In the genomic region with DNA sequence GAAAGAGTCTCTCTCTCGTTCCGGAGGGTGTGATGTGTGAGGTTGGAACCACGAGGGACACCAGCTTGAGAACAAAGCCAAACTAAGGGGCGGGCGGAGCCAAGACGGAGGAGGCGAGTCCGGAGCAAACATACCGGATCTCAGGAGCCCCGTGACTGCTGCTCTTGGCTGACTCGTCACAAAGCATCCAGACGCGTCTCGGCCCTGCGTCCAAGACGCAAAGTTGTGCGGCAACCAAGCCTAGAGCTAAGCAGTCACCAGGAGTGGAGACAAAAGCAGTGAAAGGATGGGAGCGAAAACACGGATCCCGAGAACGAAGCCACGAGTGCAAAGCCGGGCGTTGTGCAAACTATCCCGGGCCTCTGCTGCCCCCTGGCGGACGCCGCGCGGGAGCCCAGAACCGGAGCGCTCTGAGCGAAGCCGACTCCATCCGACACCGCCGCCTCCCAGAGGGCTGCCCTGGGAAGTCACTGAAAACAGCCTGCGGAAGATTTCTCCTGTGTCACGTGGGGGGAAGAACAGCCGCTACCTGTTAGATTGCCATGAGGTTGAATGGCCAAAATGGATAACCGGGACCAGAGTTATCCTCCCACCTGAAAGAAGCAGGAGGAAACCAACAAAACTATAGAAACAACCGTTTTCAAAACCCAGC, we compare ENCODE assay signal across 9 cellular contexts. TPM values are rescaled to one million over a fixed set of nuclear protein-coding genes. Genes with fewer than 3 reads are reported as not detected.
A peak's percentile ranks its signal among the peaks of the same experiment; 100 is the strongest.
DNase-seq lines count a peak whose midpoint lies in the region; ATAC-seq and TF ChIP-seq lines count a peak whose summit lies in the region.
"Had no signal": no experiment of that assay in that cellular context is flagged by ENCODE, and none has a peak within 500 bp of the region (broad histone marks: within the 10 kb centered on the region; RNA-seq: fewer than 3 reads in every experiment).

No MANE protein-coding gene starts in this region.

- H3K4me1 ChIP-seq in OCI-LY7 (ENCODE audit: insufficient read depth, low read length, poor library complexity, severe bottlenecking) (no peaks in the 10 kb centered on the region), esophagus muscularis mucosa (peaks cover 8 to 24% (median 20%) of the 10 kb centered on the region in 4 donors), muscle layer of duodenum (ENCODE audit: control insufficient read depth in 1 of 2, insufficient read depth in 2 of 2, low read length in 2 of 2) (peaks cover 10 to 16% of the 10 kb centered on the region in 2 donors)

- DNase-seq in COR-L47 (lab: John Stamatoyannopoulos, UW) = peak; percentile 27
- peak in 66 of 76 experiments; percentile 1 to 83 (median 48) for DNase-seq in HUDEP-2 (lab: John Stamatoyannopoulos, UW; ENCODE audit: unreplicated experiment in 76 of 76)
- DNase-seq in OCI-LY7 (ENCODE audit: low spot score) = peak; percentile 67
- DNase-seq in activated T-cell treated with anti-CD3 and anti-CD28 coated beads, Interleukin-2, amount 50 U/mL, for 48 hours = peak; percentile 91
- peak; percentile 98 for DNase-seq in esophagus muscularis mucosa (ENCODE audit: extremely low spot score)
- peak; percentile 65 to 77 for DNase-seq in stimulated activated CD8-positive, alpha-beta memory T cell treated with anti-CD3 and anti-CD28 coated beads, Interleukin-7, amount 100 ng/mL, for 1 hour (ENCODE audit: low read depth in 2 of 2)

- no peaks in the 10 kb centered on the region for H4K20me1 ChIP-seq in OCI-LY7 (ENCODE audit: insufficient read depth, low read length)

- H3K27me3 ChIP-seq in esophagus muscularis mucosa = no peaks in the 10 kb centered on the region
- H3K27me3 ChIP-seq in muscle layer of duodenum (ENCODE audit: low read depth, low read length) = no peaks in the 10 kb centered on the region

- no peak for TF ChIP-seq POLR2A in esophagus muscularis mucosa (IDR thresholded peaks at IDR 0.05; ENCODE audit: low read depth)

- no peaks in the 10 kb centered on the region for H3K9me2 ChIP-seq in OCI-LY7 (ENCODE audit: insufficient read depth, low read length)

- H3K79me2 ChIP-seq in OCI-LY7 (ENCODE audit: insufficient read depth, low read depth, low read length) = no peaks in the 10 kb centered on the region

- intact Hi-C loops in OCI-LY7 (cut with micrococcal nuclease; ENCODE audit: unreplicated experiment) (loop anchor here (2.0 kb wide), 1 partner anchor 1194 kb away; no protein-coding TSS in a partner anchor), esophagus muscularis mucosa (cut with DNase I) (loop anchor here (5.0 kb wide), 2 partner anchors 477 to 1192 kb away; a partner anchor contains a TSS)

- H2AFZ ChIP-seq in OCI-LY7 (ENCODE audit: low read length) = peak overlapping the region; percentile 65; the same call in 1 of the 2 replicates

- CTCF ChIA-PET in OCI-LY7 (lab: Charles Lee; ENCODE audit: unreplicated experiment) = no interaction called here

- H3K4me3 ChIP-seq in OCI-LY7 (ENCODE audit: low read depth, low read length, poor library complexity, severe bottlenecking) (peak overlapping the region; percentile 57), esophagus muscularis mucosa (peak overlapping the region; percentile 54 to 68 (median 60)), muscle layer of duodenum (ENCODE audit: low read depth in 1 of 2, low read length in 2 of 2) (peak overlapping the region; percentile 59 to 70)

- H3K9me3 ChIP-seq in OCI-LY7 (ENCODE audit: low read length) = no peaks in the 10 kb centered on the region
- no peaks in the 10 kb centered on the region for H3K9me3 ChIP-seq in esophagus muscularis mucosa
- H3K9me3 ChIP-seq in muscle layer of duodenum (ENCODE audit: control insufficient read depth in 1 of 2, low read length in 2 of 2) = no peaks in the 10 kb centered on the region

- WGBS in esophagus muscularis mucosa = 0% methylated on average over 21 of the region's 42 CpGs

- H3K4me2 ChIP-seq in OCI-LY7 (ENCODE audit: low read length) = peak overlapping the region; percentile 59

- TF ChIP-seq EP300 in esophagus muscularis mucosa (IDR thresholded peaks at IDR 0.05) = no peak

- peak; percentile 89 for ATAC-seq in GM21390 (IDR thresholded peaks at IDR 0.05; ENCODE audit: unreplicated experiment)

- H3K27ac ChIP-seq in OCI-LY7 (ENCODE audit: low read depth, low read length, poor library complexity, severe bottlenecking) (no peak overlapping the region), esophagus muscularis mucosa (replicated peaks in 1 of 4) (peak overlapping the region; percentile 73 to 81 (median 80)), muscle layer of duodenum (ENCODE audit: low read length) (no peak overlapping the region)

- H3K36me3 ChIP-seq in OCI-LY7 (ENCODE audit: insufficient read depth, low read length) = no peaks in the 10 kb centered on the region
- H3K36me3 ChIP-seq in esophagus muscularis mucosa = no peaks in the 10 kb centered on the region
- H3K36me3 ChIP-seq in muscle layer of duodenum (ENCODE audit: control insufficient read depth in 1 of 2, insufficient read depth in 2 of 2, low read length in 2 of 2) = no peaks in the 10 kb centered on the region

- POLR2A ChIA-PET in OCI-LY7 (lab: Charles Lee) = no interaction called here

- no TSS peak for BruUV-seq in OCI-LY7 (replicated peaks; lab: Mats Ljungman, UMichigan)

- TF ChIP-seq CTCF in OCI-LY7 (conservative IDR thresholded peaks at IDR 0.05; ENCODE audit: low read length) = peak; percentile 95
- peak; percentile 92 to 99 (median 99) for TF ChIP-seq CTCF in esophagus muscularis mucosa (IDR thresholded peaks at IDR 0.05)

RNA-seq across cellular contexts. Expression of a gene that starts 46.4 kb away (rescaled TPM):
- not detected in 2 replicates for total RNA-seq in OCI-LY7 (2014; rRNA removed; shearing (Covaris generic))
- total RNA-seq in OCI-LY7 (2022) (not detected in 2 replicates), esophagus muscularis mucosa (not detected)
- total RNA-seq: temporal lobe had no signal

Comparison
In these comparisons a context has a peak if more than half of its experiments do, and no peak if none do; other contexts are left out.
1. DNase-seq: peak in every context shown above with its lines; median percentile 98 in esophagus muscularis mucosa; 91 in activated T-cell treated with anti-CD3 and anti-CD28 coated beads, Interleukin-2, amount 50 U/mL, for 48 hours; 71 in stimulated activated CD8-positive, alpha-beta memory T cell treated with anti-CD3 and anti-CD28 coated beads, Interleukin-7, amount 100 ng/mL, for 1 hour; 67 in OCI-LY7; 48 in HUDEP-2; 27 in COR-L47.
2. H3K27ac ChIP-seq: peak in esophagus muscularis mucosa (4 of 4); none in OCI-LY7 (single experiment) and muscle layer of duodenum (single experiment).
3. Peak in every context shown above with its lines, with median percentiles within 50 percentile points of each other: H3K4me3 ChIP-seq.